Comparison of ENCODE assay signal across 10 cellular contexts in the genomic region with DNA sequence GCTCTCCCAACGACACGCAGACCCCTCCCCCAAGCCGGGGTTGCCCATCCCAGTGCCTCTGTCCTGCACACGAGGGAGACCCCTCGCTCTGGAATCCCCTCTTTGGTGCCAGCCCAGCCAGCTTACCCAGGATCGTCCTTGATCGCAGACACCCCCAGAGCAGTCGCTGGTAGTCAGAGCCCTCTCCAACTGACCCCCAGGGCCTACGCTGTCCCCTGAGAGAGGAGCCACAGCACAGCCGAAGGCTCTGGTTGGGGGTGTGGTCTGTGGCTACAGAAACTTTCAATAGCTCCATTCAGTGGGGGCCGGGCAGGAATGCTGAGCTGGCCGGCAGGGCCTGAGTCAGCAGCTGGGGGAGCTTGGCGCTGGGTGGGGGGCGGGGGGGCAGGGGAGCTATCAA. TPM values are rescaled to one million over a fixed set of nuclear protein-coding genes. Genes with fewer than 3 reads are reported as not detected.
A peak's percentile ranks its signal among the peaks of the same experiment; 100 is the strongest.
DNase-seq lines count a peak whose midpoint lies in the region; ATAC-seq and TF ChIP-seq lines count a peak whose summit lies in the region.
"Had no signal": no experiment of that assay in that cellular context is flagged by ENCODE, and none has a peak within 500 bp of the region (broad histone marks: within the 10 kb centered on the region; RNA-seq: fewer than 3 reads in every experiment).

A gene with protein sequence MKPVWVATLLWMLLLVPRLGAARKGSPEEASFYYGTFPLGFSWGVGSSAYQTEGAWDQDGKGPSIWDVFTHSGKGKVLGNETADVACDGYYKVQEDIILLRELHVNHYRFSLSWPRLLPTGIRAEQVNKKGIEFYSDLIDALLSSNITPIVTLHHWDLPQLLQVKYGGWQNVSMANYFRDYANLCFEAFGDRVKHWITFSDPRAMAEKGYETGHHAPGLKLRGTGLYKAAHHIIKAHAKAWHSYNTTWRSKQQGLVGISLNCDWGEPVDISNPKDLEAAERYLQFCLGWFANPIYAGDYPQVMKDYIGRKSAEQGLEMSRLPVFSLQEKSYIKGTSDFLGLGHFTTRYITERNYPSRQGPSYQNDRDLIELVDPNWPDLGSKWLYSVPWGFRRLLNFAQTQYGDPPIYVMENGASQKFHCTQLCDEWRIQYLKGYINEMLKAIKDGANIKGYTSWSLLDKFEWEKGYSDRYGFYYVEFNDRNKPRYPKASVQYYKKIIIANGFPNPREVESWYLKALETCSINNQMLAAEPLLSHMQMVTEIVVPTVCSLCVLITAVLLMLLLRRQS (minus strand): TSS at position 268 of the 400 bp plus-strand sequence. CDS start 633 bp downstream, outside the sequence.

- peaks cover 11% of the 10 kb centered on the region for H3K4me1 ChIP-seq in IMR-90 (ENCODE audit: control insufficient read depth, insufficient read depth, low read length)

- TF ChIP-seq RAD21 in IMR-90 (IDR thresholded peaks at IDR 0.05; ENCODE audit: low read length) = no peak

- H3K27me3 Mint-ChIP-seq in chondrocyte (ENCODE audit: low read depth) = no peaks in the 10 kb centered on the region

- peak within 1 kb of the TSS; percentile 67 for H3K4me2 ChIP-seq in IMR-90 (ENCODE audit: low read depth, low read length)

- peak within 1 kb of the TSS; percentile 72 for H2BK20ac ChIP-seq in IMR-90 (ENCODE audit: low read depth, low read length)

- in situ Hi-C loops in IMR-90 (cut with MboI; ENCODE audit: low sequenced_read_pairs) = no loop called here

- peaks cover 6% of the 10 kb centered on the region for H3K9me1 ChIP-seq in IMR-90 (ENCODE audit: insufficient read depth, low read length)

- H2BK15ac ChIP-seq in IMR-90 (ENCODE audit: low read depth, low read length) = peak within 1 kb of the TSS; percentile 93; the same call in 1 of the 3 replicates

- no TSS peak for BruUV-seq in IMR-90 (replicated peaks; lab: Mats Ljungman, UMichigan)

- H2AK5ac ChIP-seq in IMR-90 (ENCODE audit: low read depth, low read length) = peak within 1 kb of the TSS; percentile 92

- H4K20me1 ChIP-seq in IMR-90 (ENCODE audit: insufficient read depth, low read length) = no peaks in the 10 kb centered on the region

- H3K27ac Mint-ChIP-seq in chondrocyte (ENCODE audit: unreplicated experiment) = peak within 1 kb of the TSS; percentile 51
- H3K27ac Mint-ChIP-seq: activated T-cell treated with anti-CD3 and anti-CD28 coated beads, Interleukin-2, amount 50 U/mL, for 72 hours had no signal

- peak; percentile 49 for DNase-seq in AG08396 (ENCODE audit: low spot score)
- DNase-seq in IMR-90 = peak; percentile 72
- no peak for DNase-seq in chondrocyte (ENCODE audit: low spot score)
- peak; percentile 62 for DNase-seq in medulla oblongata (ENCODE audit: extremely low spot score)
- DNase-seq in DMS53 (lab: John Stamatoyannopoulos, UW) = no peak
- DNase-seq in GM19240 (ENCODE audit: insufficient read length, low spot score) = no peak
- no peak for DNase-seq in DMS153 treated with DMSO at 0.1 percent for 48 hours (lab: John Stamatoyannopoulos, UW; ENCODE audit: unreplicated experiment)
- no peak for DNase-seq in cerebellum (ENCODE audit: low spot score)
- DNase-seq: activated T-cell treated with anti-CD3 and anti-CD28 coated beads, Interleukin-2, amount 50 U/mL, for 72 hours; DMS 273 treated with DMSO at 0.1 percent for 48 hours had no signal

- no peaks in the 10 kb centered on the region for H3K9me3 ChIP-seq in IMR-90 (ENCODE audit: control insufficient read depth, insufficient read depth, low read length)

- H3K4me1 Mint-ChIP-seq in chondrocyte (ENCODE audit: low read depth) = peaks cover 20% of the 10 kb centered on the region

- H2BK120ac ChIP-seq in IMR-90 (ENCODE audit: low read depth, low read length) = peak within 1 kb of the TSS; percentile 76

- peak within 1 kb of the TSS; percentile 71 for H3K14ac ChIP-seq in IMR-90 (replicated peaks; ENCODE audit: low read depth, low read length)

- peak within 1 kb of the TSS; percentile 63; the same call in 1 of the 2 replicates for H3K23ac ChIP-seq in IMR-90 (ENCODE audit: low read depth, low read length)

- peak within 1 kb of the TSS; percentile 38 for H4K91ac ChIP-seq in IMR-90 (ENCODE audit: insufficient read depth, low read depth, low read length)

- H3K9ac ChIP-seq in IMR-90 (ENCODE audit: low read depth, low read length) = peak within 1 kb of the TSS; percentile 30; the same call in 1 of the 2 replicates

- POLR2A ChIA-PET in IMR-90 (lab: Charles Lee; ENCODE audit: unreplicated experiment) = interaction anchor here (1.1 kb wide), 1 partner anchor 12 kb away, joined by 4 read pairs; no protein-coding TSS in a partner anchor

- no peaks in the 10 kb centered on the region for H3K9me3 Mint-ChIP-seq in chondrocyte (ENCODE audit: low read depth)
- H3K9me3 Mint-ChIP-seq: activated T-cell treated with anti-CD3 and anti-CD28 coated beads, Interleukin-2, amount 50 U/mL, for 72 hours had no signal

- H2AFZ ChIP-seq in IMR-90 (replicated peaks; ENCODE audit: low read length, poor library complexity) = peak within 1 kb of the TSS; percentile 94

- dilution Hi-C loops in IMR-90 (cut with HindIII; ENCODE audit: low sequenced_read_pairs, unreplicated experiment) = no loop called here

- ATAC-seq in IMR-90 (ENCODE audit: low read depth) = peak; percentile 94
- ATAC-seq: activated T-cell treated with anti-CD3 and anti-CD28 coated beads, Interleukin-2, amount 50 U/mL, for 72 hours had no signal

- no peaks in the 10 kb centered on the region for H3K36me3 Mint-ChIP-seq in chondrocyte (ENCODE audit: low read depth)

- no peaks in the 10 kb centered on the region for H3K36me3 ChIP-seq in IMR-90 (ENCODE audit: control insufficient read depth, insufficient read depth, low read length)

- peak within 1 kb of the TSS; percentile 22; the same call in 1 of the 2 replicates for H3K18ac ChIP-seq in IMR-90 (ENCODE audit: low read depth, low read length)

- peak within 1 kb of the TSS; percentile 87 for H3K4ac ChIP-seq in IMR-90 (ENCODE audit: low read depth, low read length)

- H2AK9ac ChIP-seq in IMR-90 (replicated peaks; ENCODE audit: low read depth, low read length, poor library complexity) = peak within 1 kb of the TSS; percentile 96

- H3K79me1 ChIP-seq in IMR-90 (ENCODE audit: low read depth in 1 of 2, low read length in 2 of 2) = peaks cover 0 to 3% of the 10 kb centered on the region in 2 experiments; a peak in 1 of 4 replicates

- H2BK5ac ChIP-seq in IMR-90 (ENCODE audit: low read depth, low read length, poor library complexity, severe bottlenecking) = no peak within 1 kb of the TSS

- 0 out of 2 replicates have a peak within 1 kb of the TSS, but pooled peaks have one; percentile 33 for H3K27ac ChIP-seq in IMR-90 (ENCODE audit: insufficient read depth, low read length)

- TF ChIP-seq CTCF in IMR-90 (conservative IDR thresholded peaks at IDR 0.05; ENCODE audit: low read depth, low read length) = no peak
- TF ChIP-seq CTCF in chondrocyte (IDR thresholded peaks at IDR 0.05) = no peak

- CTCF ChIA-PET in IMR-90 (lab: Yijun Ruan, JAX) = interaction anchor here (0.6 kb wide), 3 partner anchors 10 to 797 kb away, joined by 3 read pairs; no protein-coding TSS in a partner anchor

- no peaks in the 10 kb centered on the region for H3K27me3 ChIP-seq in IMR-90 (ENCODE audit: control insufficient read depth, insufficient read depth, low read length)

- peak within 1 kb of the TSS; percentile 80 to 91; a peak in 3 of 4 replicates for H4K8ac ChIP-seq in IMR-90 (ENCODE audit: low read depth in 2 of 2, low read length in 2 of 2)

- 33% methylated on average over 3 of the region's 14 CpGs; no CpG with 5 or more reads in 1 of the 2 experiments for WGBS in IMR-90 (ENCODE audit: extremely low coverage in 2 of 2, insufficient read length in 1 of 2), 2 experiments

- H3K4me3 ChIP-seq in IMR-90 (ENCODE audit: insufficient read depth, low read depth, low read length) = no peak within 1 kb of the TSS

- H3K56ac ChIP-seq in IMR-90 (ENCODE audit: extremely low read depth, insufficient read depth, low read length) = no peak within 1 kb of the TSS

- intact Hi-C loops in IMR-90 (cut with micrococcal nuclease) = no loop called here

- peak within 1 kb of the TSS; percentile 81 for H4K5ac ChIP-seq in IMR-90 (ENCODE audit: low read depth, low read length)

- H3K4me3 Mint-ChIP-seq in chondrocyte (ENCODE audit: unreplicated experiment) = peak within 1 kb of the TSS; percentile 6

- TF ChIP-seq POLR2A in IMR-90 (IDR thresholded peaks at IDR 0.05; ENCODE audit: low read depth, low read length) = no peak

TF ChIP-seq in IMR-90, 13 proteins besides CTCF, POLR2A, EP300 and RAD21:
- TF ChIP-seq MAFK (IDR thresholded peaks at IDR 0.05; ENCODE audit: low read depth, low read length) (peak; percentile 74), MXI1 (IDR thresholded peaks at IDR 0.05; ENCODE audit: borderline replicate concordance, low read depth, low read length) (no peak)
TF ChIP-seq in IMR-90: peak in this region for 1.

RNA-seq across cellular contexts. Expression of the gene that starts here (rescaled TPM):
- total RNA-seq in IMR-90 (2012; rRNA removed) (8.9 and 10.4 TPM in 2 replicates), chondrocyte (0.31 to 0.50 TPM (median 0.31 TPM) in 3 replicates), cerebellum (not detected)
- 10.3 and 10.5 TPM in 2 replicates for polyA plus RNA-seq in IMR-90 (2012; rRNA removed)
- 4.7 and 8.1 TPM in 2 replicates for polyA plus RNA-seq in IMR-90 (2012; cell fraction: cytosol; rRNA removed)
- polyA plus RNA-seq in IMR-90 (2012; cell fraction: nucleus; rRNA removed; ENCODE audit: low replicate concordance) = 10.0 and 14.8 TPM in 2 replicates
- total RNA-seq: activated T-cell treated with anti-CD3 and anti-CD28 coated beads, Interleukin-2, amount 50 U/mL, for 72 hours had no signal

Comparison
In these comparisons a context has a peak if more than half of its experiments do, and no peak if none do; other contexts are left out.
1. DNase-seq: peak in AG08396 (single experiment), IMR-90 (single experiment) and medulla oblongata (single experiment); none in chondrocyte (single experiment), DMS53 (single experiment), GM19240 (single experiment), DMS153 treated with DMSO at 0.1 percent for 48 hours (single experiment) and cerebellum (single experiment).